Comparison of ENCODE assay signal across 18 cellular contexts in genomic region chr1:35845766-35846165, GRCh38. TPM values are rescaled to one million over a fixed set of nuclear protein-coding genes. Genes with fewer than 3 reads are reported as not detected.
DNase-seq lines count a peak whose midpoint lies in the region; ATAC-seq and TF ChIP-seq lines count a peak whose summit lies in the region.
"Had no signal": no experiment of that assay in that cellular context is flagged by ENCODE, and none has a peak within 500 bp of the region (broad histone marks: within the 10 kb centered on the region; RNA-seq: fewer than 3 reads in every experiment).

No MANE protein-coding gene starts in this region.

- no peaks in the 10 kb centered on the region for H3K36me3 ChIP-seq in testis (ENCODE audit: low read depth, missing control alignments)
- H3K36me3 ChIP-seq in CD8-positive, alpha-beta memory T cell (ENCODE audit: insufficient read depth, low read length) = peaks cover 22% of the 10 kb centered on the region

- TF ChIP-seq CTCF in testis (IDR thresholded peaks at IDR 0.05) = no peak

- no peak for TF ChIP-seq POLR2A in testis (IDR thresholded peaks at IDR 0.05)

- H3K4me3 ChIP-seq in testis = no peak overlapping the region
- H3K4me3 ChIP-seq in CD8-positive, alpha-beta memory T cell (ENCODE audit: low read length) = no peak overlapping the region
- H3K4me3 ChIP-seq: prostate gland, suprapubic skin had no signal

- H3K36me3 Mint-ChIP-seq in CD8-positive, alpha-beta memory T cell = peaks cover 0 to 73% (median 25%) of the 10 kb centered on the region in 3 donors

- CTCF ChIA-PET in CD8-positive, alpha-beta memory T cell (lab: Charles Lee) = no interaction called here

- intact Hi-C loops in testis (cut with DNase I; ENCODE audit: low total_unique reads) = no loop called here

- no peak overlapping the region for H3K4me3 Mint-ChIP-seq in CD8-positive, alpha-beta memory T cell
- H3K4me3 Mint-ChIP-seq: activated B cell treated with CpG ODN at 0.5 μM for 24 hours; dendritic cell treated with granulocyte-macrophage colony-stimulating factor and Interleukin-4, amounts not matched to agents 40 ng/mL and 50 ng/mL, for 4 days; T-cell had no signal

- no peaks in the 10 kb centered on the region for H3K4me1 Mint-ChIP-seq in CD8-positive, alpha-beta memory T cell
- H3K4me1 Mint-ChIP-seq: T-cell had no signal

- WGBS in testis, 2 donors = 31 to 62% methylated on average over 1 of the region's 1 CpG

- POLR2A ChIA-PET in CD8-positive, alpha-beta memory T cell (lab: Charles Lee) = no interaction called here

- no peaks in the 10 kb centered on the region for H3K9me3 Mint-ChIP-seq in CD8-positive, alpha-beta memory T cell
- H3K9me3 Mint-ChIP-seq: activated B cell treated with CpG ODN at 0.5 μM for 24 hours; activated T-helper 2 cell treated with anti-CD3 and anti-CD28 coated beads, Interferon-gamma antibody, Interleukin-2, Interleukin-4, amounts not matched to agents 10 μg/mL and 5 μg/mL and 100 μg/mL, durations not matched to agents 14 hours and 24 hours and 36 hours; dendritic cell treated with granulocyte-macrophage colony-stimulating factor and Interleukin-4, amounts not matched to agents 40 ng/mL and 50 ng/mL, for 4 days; T-cell had no signal

- DNase-seq in NCI-H2171 treated with DMSO at 0.1 percent for 48 hours (lab: John Stamatoyannopoulos, UW) (peak; percentile 78), inferior parietal cortex (ENCODE audit: extremely low spot score) (peak; percentile 67), testis (peak; percentile 84)
- no peak for DNase-seq in CD8-positive, alpha-beta memory T cell
- DNase-seq in stimulated activated naive CD4-positive, alpha-beta T cell treated with Interleukin-2 at 50 U/mL for 16 hours (lab: John Stamatoyannopoulos, UW) = no peak
- DNase-seq: activated B cell treated with CpG ODN at 0.5 μM for 24 hours, DMS53, NCI-H1436, NCI-H526 treated with DMSO at 0.1 percent for 48 hours, T-cell had no signal

- no peak for ATAC-seq in HG03457 (IDR thresholded peaks at IDR 0.05; ENCODE audit: unreplicated experiment)
- ATAC-seq: left lobe of liver, T-cell had no signal

- no peaks in the 10 kb centered on the region for H3K27me3 Mint-ChIP-seq in CD8-positive, alpha-beta memory T cell
- H3K27me3 Mint-ChIP-seq: activated B cell treated with CpG ODN at 0.5 μM for 24 hours; dendritic cell treated with granulocyte-macrophage colony-stimulating factor and Interleukin-4, amounts not matched to agents 40 ng/mL and 50 ng/mL, for 4 days; T-cell had no signal

- H3K27ac Mint-ChIP-seq in CD8-positive, alpha-beta memory T cell = peak overlapping the region in 1 of 8 donors; percentile 32
- H3K27ac Mint-ChIP-seq: activated B cell treated with CpG ODN at 0.5 μM for 24 hours; activated T-helper 2 cell treated with anti-CD3 and anti-CD28 coated beads, Interferon-gamma antibody, Interleukin-2, Interleukin-4, amounts not matched to agents 10 μg/mL and 5 μg/mL and 100 μg/mL, durations not matched to agents 14 hours and 24 hours and 36 hours; dendritic cell treated with granulocyte-macrophage colony-stimulating factor and Interleukin-4, amounts not matched to agents 40 ng/mL and 50 ng/mL, for 4 days; T-cell had no signal

- H3K27ac ChIP-seq in cingulate gyrus (ENCODE audit: low read depth, low read length) (peak overlapping the region; percentile 79), testis (peak overlapping the region; percentile 15 to 83)
- no peak overlapping the region for H3K27ac ChIP-seq in CD8-positive, alpha-beta memory T cell (ENCODE audit: low read depth, low read length)
- H3K27ac ChIP-seq: KMS-11, prostate gland, suprapubic skin had no signal

- H3K27me3 ChIP-seq in testis = no peaks in the 10 kb centered on the region
- H3K27me3 ChIP-seq in CD8-positive, alpha-beta memory T cell (ENCODE audit: insufficient read depth, low read length, poor library complexity, severe bottlenecking) = no peaks in the 10 kb centered on the region
- H3K27me3 ChIP-seq: suprapubic skin had no signal

- H3K9me3 ChIP-seq in testis = no peaks in the 10 kb centered on the region
- H3K9me3 ChIP-seq in CD8-positive, alpha-beta memory T cell (ENCODE audit: low read length) = no peaks in the 10 kb centered on the region
- H3K9me3 ChIP-seq: prostate gland, suprapubic skin had no signal

- peaks cover 8% of the 10 kb centered on the region for H3K4me1 ChIP-seq in testis
- no peaks in the 10 kb centered on the region for H3K4me1 ChIP-seq in CD8-positive, alpha-beta memory T cell (ENCODE audit: insufficient read depth, low read length)
- H3K4me1 ChIP-seq: prostate gland had no signal

RNA-seq across cellular contexts. Expression of gene AGO1, which starts 37.2 kb away (rescaled TPM):
- 10 to 100 TPM; 32.3 to 41.9 TPM for total RNA-seq in testis
- 11.5 TPM for polyA plus RNA-seq in testis (ENCODE audit: insufficient read depth, low read depth, low replicate concordance)
- total RNA-seq in CD8-positive, alpha-beta memory T cell = 10 to 100 TPM; 41.0 to 41.6 TPM
- polyA plus RNA-seq in CD8-positive, alpha-beta memory T cell = 9.4 TPM

RNA-seq across cellular contexts. Expression of gene AGO4, which starts 38.0 kb away (rescaled TPM):
- 10 to 100 TPM; 17.4 to 24.0 TPM for total RNA-seq in testis
- 21.6 TPM for polyA plus RNA-seq in testis (ENCODE audit: insufficient read depth, low read depth, low replicate concordance)
- total RNA-seq in CD8-positive, alpha-beta memory T cell = 1 to 10 TPM; 8.3 to 9.1 TPM
- polyA plus RNA-seq in CD8-positive, alpha-beta memory T cell = 14.6 TPM

Comparison
In these comparisons a context has a peak if more than half of its experiments do, and no peak if none do; other contexts are left out.
1. DNase-seq: peak in NCI-H2171 treated with DMSO at 0.1 percent for 48 hours (single experiment), inferior parietal cortex (single experiment) and testis (single experiment); none in CD8-positive, alpha-beta memory T cell (0 of 5) and stimulated activated naive CD4-positive, alpha-beta T cell treated with Interleukin-2 at 50 U/mL for 16 hours (single experiment).